ENCODE assay signal across 8 cellular contexts in the genomic region with DNA sequence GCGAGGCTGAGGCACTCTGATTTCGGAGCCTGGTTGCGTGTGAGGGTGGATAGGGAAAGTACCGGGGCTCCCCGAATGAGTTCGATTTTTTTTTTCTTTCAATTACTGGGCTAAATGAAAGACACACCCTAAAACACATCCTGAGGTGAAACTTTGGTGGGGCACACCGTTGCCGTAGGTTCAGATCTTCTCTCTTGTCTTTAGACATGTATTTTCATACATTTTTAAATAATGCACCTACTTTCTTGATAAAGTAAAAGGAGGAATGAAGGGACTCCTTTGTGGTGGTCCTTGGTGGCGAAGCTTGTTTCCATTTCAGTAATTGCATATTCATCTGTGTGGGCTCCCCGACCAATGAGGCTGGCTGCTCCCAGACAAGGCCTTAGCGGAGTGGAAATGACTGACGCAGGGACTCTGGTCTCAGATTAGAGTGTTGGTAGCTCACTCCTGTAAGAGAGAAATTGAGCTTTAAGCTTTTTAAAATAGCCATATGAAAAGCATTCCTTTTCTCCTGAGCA. TPM values are rescaled to one million over a fixed set of nuclear protein-coding genes. Genes with fewer than 3 reads are reported as not detected.
DNase-seq lines count a peak whose midpoint lies in the region; ATAC-seq and TF ChIP-seq lines count a peak whose summit lies in the region.

No MANE protein-coding gene starts in this region.

- no peaks in the 10 kb centered on the region; the same call in 1 of the 2 replicates for H3K36me3 ChIP-seq in Panc1 (ENCODE audit: control insufficient read depth, insufficient read depth, low read length)
- no peaks in the 10 kb centered on the region for H3K36me3 ChIP-seq in iPS DF 6.9 (ENCODE audit: control insufficient read depth, insufficient read depth, low read length)

- in situ Hi-C loops in Panc1 (cut with HindIII; ENCODE audit: low pct_unique_long_range_greater_than_20kb, low sequenced_read_pairs) = no loop called here

- CTCF ChIA-PET in Panc1 (lab: Charles Lee) = interaction anchor here (0.6 to 0.9 kb wide), 2 partner anchors 62 to 174 kb away, joined by 3 to 7 read pairs; no protein-coding TSS in a partner anchor
- CTCF ChIA-PET in activated naive CD4-positive, alpha-beta T cell treated with anti-CD3 and anti-CD28 coated beads, Interleukin-2, amount 10 ng/mL, durations not matched to agents 7 days and 5 days (lab: Charles Lee) = interaction anchor here (0.9 to 3.5 kb wide), 5 partner anchors 9 to 208 kb away, joined by 3 to 14 read pairs (median 6); no protein-coding TSS in a partner anchor

- no CpG with 5 or more reads among the region's 12 CpGs for whole genome bisulfite sequencing in iPS DF 6.9 (ENCODE audit: insufficient coverage, insufficient read length)

- peaks cover 15% of the 10 kb centered on the region for H3K27me3 Mint-ChIP-seq in activated naive CD4-positive, alpha-beta T cell treated with anti-CD3 and anti-CD28 coated beads, Interleukin-2, amount 10 ng/mL, durations not matched to agents 7 days and 5 days

- TF ChIP-seq CTCF in Panc1 (IDR thresholded peaks at IDR 0.05) = 0 out of 2 replicates have a peak, but pooled peaks have one; percentile 4

- H3K4me3 ChIP-seq in Panc1 (ENCODE audit: low read depth in 2 of 2, low read length in 2 of 2) (peak overlapping the region; percentile 82 to 85), iPS DF 6.9 (ENCODE audit: low read length) (peak overlapping the region; percentile 92)

- H3K4me1 Mint-ChIP-seq in activated naive CD4-positive, alpha-beta T cell treated with anti-CD3 and anti-CD28 coated beads, Interleukin-2, amount 10 ng/mL, durations not matched to agents 7 days and 5 days = peaks cover 32% of the 10 kb centered on the region

- H3K9me3 ChIP-seq in Panc1 (ENCODE audit: control insufficient read depth, insufficient read depth, low read depth, low read length) (no peaks in the 10 kb centered on the region), iPS DF 6.9 (ENCODE audit: control insufficient read depth, insufficient read depth, low read length) (no peaks in the 10 kb centered on the region)

- no peaks in the 10 kb centered on the region for H3K27me3 ChIP-seq in Panc1 (ENCODE audit: control insufficient read depth, insufficient read depth, low read length)
- H3K27me3 ChIP-seq in iPS DF 6.9 (ENCODE audit: control insufficient read depth, insufficient read depth, low read length) = no peaks in the 10 kb centered on the region

- POLR2A ChIA-PET in Panc1 (lab: Charles Lee) = no interaction called here

- H3K4me3 Mint-ChIP-seq in activated naive CD4-positive, alpha-beta T cell treated with anti-CD3 and anti-CD28 coated beads, Interleukin-2, amount 10 ng/mL, durations not matched to agents 7 days and 5 days = peak overlapping the region; percentile 96

- H3K4me1 ChIP-seq in Panc1 (ENCODE audit: control insufficient read depth, insufficient read depth, low read length) (peaks cover 21% of the 10 kb centered on the region), iPS DF 6.9 (ENCODE audit: control insufficient read depth, insufficient read depth, low read length) (no peaks in the 10 kb centered on the region)

- H3K36me3 Mint-ChIP-seq in activated naive CD4-positive, alpha-beta T cell treated with anti-CD3 and anti-CD28 coated beads, Interleukin-2, amount 10 ng/mL, durations not matched to agents 7 days and 5 days = peaks cover 9% of the 10 kb centered on the region

- peak; percentile 31 for DNase-seq in SIG-M5 treated with dmso at 0.1 percent for 504 hours (lab: John Stamatoyannopoulos, UW; ENCODE audit: unreplicated experiment)
- DNase-seq in SIG-M5 (lab: John Stamatoyannopoulos, UW) = no peak
- no peak for DNase-seq in Panc1 (ENCODE audit: low read depth, low spot score)
- DNase-seq in activated naive CD4-positive, alpha-beta T cell treated with anti-CD3 and anti-CD28 coated beads, Interleukin-2, amount 10 ng/mL, durations not matched to agents 7 days and 5 days = peak; percentile 82
- no peak for DNase-seq in iPS DF 6.9 (ENCODE audit: low read depth, low spot score)
- DNase-seq in stimulated activated CD4-positive, alpha-beta T cell treated with anti-CD3 and anti-CD28 coated beads, Interleukin-15, amount 100 ng/mL, for 24 hours = peak; percentile 85

- BruUV-seq in Panc1 (replicated peaks; lab: Mats Ljungman, UMichigan) = no TSS peak

- ATAC-seq in HG02970 (IDR thresholded peaks at IDR 0.05; ENCODE audit: low FRiP score, unreplicated experiment) (peak; percentile 8), Panc1 (peak; percentile 47; the same call in 1 of the 2 replicates), GM19324 (IDR thresholded peaks at IDR 0.05; ENCODE audit: low FRiP score, unreplicated experiment) (no peak)

- H3K27ac ChIP-seq in Panc1 (ENCODE audit: low read length) = peak overlapping the region; percentile 91
- H3K27ac ChIP-seq in iPS DF 6.9 (ENCODE audit: low read length) = no peak overlapping the region

- intact Hi-C loops in Panc1 (cut with micrococcal nuclease; ENCODE audit: unreplicated experiment) = no loop called here

- H3K27ac Mint-ChIP-seq in activated naive CD4-positive, alpha-beta T cell treated with anti-CD3 and anti-CD28 coated beads, Interleukin-2, amount 10 ng/mL, durations not matched to agents 7 days and 5 days = peak overlapping the region; percentile 99

- no peaks in the 10 kb centered on the region for H3K9me3 Mint-ChIP-seq in activated naive CD4-positive, alpha-beta T cell treated with anti-CD3 and anti-CD28 coated beads, Interleukin-2, amount 10 ng/mL, durations not matched to agents 7 days and 5 days

RNA-seq across cellular contexts. Expression of a gene that starts 0.8 kb away (rescaled TPM):
- total RNA-seq in Panc1 (2021; ENCODE audit: unreplicated experiment) = 63.7 TPM
- polyA plus RNA-seq in Panc1 (2012; ENCODE audit: insufficient read length) = 19.6 TPM

Comparison
In these comparisons a context has a peak if more than half of its experiments do, and no peak if none do; other contexts are left out.
1. DNase-seq: peak in SIG-M5 treated with dmso at 0.1 percent for 504 hours (single experiment), activated naive CD4-positive, alpha-beta T cell treated with anti-CD3 and anti-CD28 coated beads, Interleukin-2, amount 10 ng/mL, durations not matched to agents 7 days and 5 days (single experiment) and stimulated activated CD4-positive, alpha-beta T cell treated with anti-CD3 and anti-CD28 coated beads, Interleukin-15, amount 100 ng/mL, for 24 hours (single experiment); none in SIG-M5 (single experiment), Panc1 (single experiment) and iPS DF 6.9 (single experiment).